ENCODE assay signal across 1 cellular context in the genomic region with DNA sequence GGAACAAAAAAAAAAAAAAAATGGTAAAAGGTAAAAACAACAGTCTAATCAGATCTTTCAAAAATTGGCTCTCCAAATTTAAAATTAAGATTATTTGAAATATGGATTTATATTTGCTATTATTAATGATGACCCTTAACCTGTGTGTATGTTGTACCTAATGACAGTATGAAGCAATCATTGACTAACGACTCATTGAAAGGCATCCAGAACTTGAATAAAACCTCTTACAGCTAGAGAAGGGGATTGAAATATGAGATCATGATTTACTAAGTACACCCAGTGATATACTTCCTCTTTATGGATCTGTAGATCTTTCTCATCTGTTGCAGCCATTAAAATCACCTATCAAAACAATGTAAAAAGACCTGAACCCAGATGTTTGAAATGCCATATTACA.
TF ChIP-seq lines count a peak whose summit lies in the region.

No MANE protein-coding gene starts in this region.

TF ChIP-seq in H1, 55 proteins besides CTCF, POLR2A, EP300 and RAD21 (continued from another document):
- TF ChIP-seq CTBP2 (IDR thresholded peaks at IDR 0.05; ENCODE audit: borderline replicate concordance, insufficient read depth, insufficient read length, low read length) = no peak
